ENCODE assay signal across 16 cellular contexts in genomic region chr16:88376835-88377726, GRCh38. TPM values are rescaled to one million over a fixed set of nuclear protein-coding genes. Genes with fewer than 3 reads are reported as not detected.
DNase-seq lines count a peak whose midpoint lies in the region; ATAC-seq and TF ChIP-seq lines count a peak whose summit lies in the region.
"Had no signal": no experiment of that assay in that cellular context is flagged by ENCODE, and none has a peak within 500 bp of the region (broad histone marks: within the 10 kb centered on the region; RNA-seq: fewer than 3 reads in every experiment).

No MANE protein-coding gene starts in this region.

- H4K20me1 ChIP-seq in mammary epithelial cell (ENCODE audit: insufficient read depth, low read length) = no peaks in the 10 kb centered on the region

- dilution Hi-C loops in mammary epithelial cell (cut with HindIII; ENCODE audit: low sequenced_read_pairs) = loop anchor here (5.0 kb wide), 2 partner anchors 40 to 45 kb away; no protein-coding TSS in a partner anchor

- 74% methylated on average over 12 of the region's 30 CpGs for WGBS in mammary epithelial cell (ENCODE audit: low coverage, missing lambda C conversion rate)

- no peaks in the 10 kb centered on the region for H3K9me3 ChIP-seq in breast epithelium
- no peaks in the 10 kb centered on the region for H3K9me3 ChIP-seq in mammary epithelial cell (replicated peaks; ENCODE audit: insufficient read depth, low read length)
- no peaks in the 10 kb centered on the region for H3K9me3 ChIP-seq in left lung
- H3K9me3 ChIP-seq in upper lobe of right lung = no peaks in the 10 kb centered on the region
- H3K9me3 ChIP-seq: SJSA1, stomach had no signal

- H3K79me2 ChIP-seq in mammary epithelial cell (ENCODE audit: insufficient read depth, low read length) = no peaks in the 10 kb centered on the region

- peak overlapping the region in 1 of 3 donors; percentile 46 for H3K4me3 ChIP-seq in breast epithelium
- no peak overlapping the region for H3K4me3 ChIP-seq in mammary epithelial cell (replicated peaks in 1 of 3; ENCODE audit: insufficient read depth in 1 of 3, low read depth in 2 of 3, low read length in 3 of 3)
- no peak overlapping the region for H3K4me3 ChIP-seq in left lung
- H3K4me3 ChIP-seq in upper lobe of right lung = no peak overlapping the region
- H3K4me3 ChIP-seq: lung, neural progenitor cell, SJSA1, stomach had no signal

- no TSS peak for BruUV-seq in mammary epithelial cell (replicated peaks; lab: Mats Ljungman, UMichigan)

- peak overlapping the region; percentile 92 to 94 for H3K27ac ChIP-seq in breast epithelium
- H3K27ac ChIP-seq in mammary epithelial cell (ENCODE audit: insufficient read depth, low read depth, low read length) = no peak overlapping the region
- H3K27ac ChIP-seq in cingulate gyrus (ENCODE audit: low read depth, low read length) = peak overlapping the region; percentile 74
- H3K27ac ChIP-seq in left lung = no peak overlapping the region
- no peak overlapping the region for H3K27ac ChIP-seq in upper lobe of right lung
- H3K27ac ChIP-seq: brain microvascular endothelial cell, neural progenitor cell, SJSA1, stomach had no signal

- intact Hi-C loops in breast epithelium (cut with DNase I; ENCODE audit: low total_unique reads) (no loop called here), mammary epithelial cell (cut with micrococcal nuclease) (no loop called here), left lung (cut with DNase I) (no loop called here), upper lobe of right lung (cut with DNase I) (no loop called here)

- no peak overlapping the region for H2AFZ ChIP-seq in mammary epithelial cell (ENCODE audit: low read depth, low read length)
- H2AFZ ChIP-seq: neural progenitor cell had no signal

- H3K4me2 ChIP-seq in mammary epithelial cell (ENCODE audit: insufficient read depth, low read depth, low read length) = no peak overlapping the region
- H3K4me2 ChIP-seq: neural progenitor cell had no signal

- DNase-seq in breast epithelium (ENCODE audit: low spot score in 2 of 2) (no peak), mammary epithelial cell (no peak), left lung (peak; percentile 24 to 64), upper lobe of right lung (peak; percentile 57)
- DNase-seq in stimulated activated naive CD8-positive, alpha-beta T cell treated with anti-CD3 and anti-CD28 coated beads, Interleukin-15, Interleukin-2, amounts not matched to agents 100 U/mL and 50 U/mL, for 24 hours = no peak
- DNase-seq: 8988T; activated CD8-positive, alpha-beta T cell treated with anti-CD3 and anti-CD28 coated beads, Interleukin-2, amount 10 ng/mL, durations not matched to agents 7 days and 5 days; brain microvascular endothelial cell; Calu3; stomach had no signal

- TF ChIP-seq CTCF in breast epithelium (IDR thresholded peaks at IDR 0.05) = peak in 1 of 3 donors; percentile 14
- TF ChIP-seq CTCF in mammary epithelial cell (conservative IDR thresholded peaks at IDR 0.05 in 1 of 2, IDR thresholded peaks at IDR 0.05 in 1 of 2; ENCODE audit: extremely low read depth in 1 of 2, insufficient read depth in 1 of 2, low read depth in 1 of 2, low read length in 2 of 2) = peak in 1 of 2 donors; percentile 2
- TF ChIP-seq CTCF in left lung (IDR thresholded peaks at IDR 0.05) = no peak
- no peak for TF ChIP-seq CTCF in upper lobe of right lung (IDR thresholded peaks at IDR 0.05)

- H3K27me3 ChIP-seq in breast epithelium = no peaks in the 10 kb centered on the region
- H3K27me3 ChIP-seq in mammary epithelial cell (ENCODE audit: insufficient read depth, low read length) = no peaks in the 10 kb centered on the region
- H3K27me3 ChIP-seq in left lung = peaks cover 0 to 47% of the 10 kb centered on the region in 2 donors
- peaks cover 5% of the 10 kb centered on the region for H3K27me3 ChIP-seq in upper lobe of right lung
- H3K27me3 ChIP-seq: brain microvascular endothelial cell, SJSA1 had no signal

- H3K4me1 ChIP-seq in breast epithelium (peaks cover 0 to 8% of the 10 kb centered on the region in 2 donors), mammary epithelial cell (ENCODE audit: insufficient read depth, low read length) (peaks cover 16% of the 10 kb centered on the region), left lung (no peaks in the 10 kb centered on the region), upper lobe of right lung (no peaks in the 10 kb centered on the region)
- H3K4me1 ChIP-seq: neural progenitor cell had no signal

- no peaks in the 10 kb centered on the region for H3K36me3 ChIP-seq in breast epithelium
- no peaks in the 10 kb centered on the region for H3K36me3 ChIP-seq in mammary epithelial cell (ENCODE audit: insufficient read depth, low read length)
- no peaks in the 10 kb centered on the region for H3K36me3 ChIP-seq in left lung
- H3K36me3 ChIP-seq in upper lobe of right lung = no peaks in the 10 kb centered on the region
- H3K36me3 ChIP-seq: brain microvascular endothelial cell, neural progenitor cell, SJSA1, stomach had no signal

- in situ Hi-C loops in mammary epithelial cell (cut with MboI; ENCODE audit: low sequenced_read_pairs in 2 of 2) = no loop called here

- CTCF ChIA-PET in mammary epithelial cell (lab: Charles Lee; ENCODE audit: low non-redundant PET) = no interaction called here

- no peak overlapping the region for H3K9ac ChIP-seq in mammary epithelial cell (ENCODE audit: insufficient read depth, low read length)
- H3K9ac ChIP-seq: neural progenitor cell had no signal

- ATAC-seq in left lung (no peak), upper lobe of right lung (no peak), HG02588 (IDR thresholded peaks at IDR 0.05; ENCODE audit: unreplicated experiment) (no peak), GM18502 (IDR thresholded peaks at IDR 0.05; ENCODE audit: poor library complexity, unreplicated experiment) (no peak)
- no peak for ATAC-seq in stimulated activated naive CD8-positive, alpha-beta T cell treated with anti-CD3 and anti-CD28 coated beads, Interleukin-15, Interleukin-2, amounts not matched to agents 100 U/mL and 50 U/mL, for 24 hours
- ATAC-seq: activated CD8-positive, alpha-beta T cell treated with anti-CD3 and anti-CD28 coated beads, Interleukin-2, amount 10 ng/mL, durations not matched to agents 7 days and 5 days had no signal

- TF ChIP-seq POLR2A in breast epithelium (IDR thresholded peaks at IDR 0.05) = no peak

RNA-seq across cellular contexts. Expression of gene ZNF469, which starts 5.7 kb away (rescaled TPM):
- 1 to 10 TPM in 1 of 3 donors, under 1 TPM in 2; 0.80 to 1.5 (median 0.98) TPM for total RNA-seq in breast epithelium
- 1 to 10 TPM in 1 of 2 donors, under 1 TPM in 1; 0.14 to 3.2 TPM for total RNA-seq in mammary epithelial cell
- polyA plus RNA-seq in mammary epithelial cell = 0.05 TPM
- polyA minus RNA-seq in mammary epithelial cell = 0.05 TPM
- 1 to 10 TPM; 2.1 to 5.5 TPM for total RNA-seq in left lung
- total RNA-seq in upper lobe of right lung = 2.1 TPM

Comparison
In these comparisons a context has a peak if more than half of its experiments do, and no peak if none do; other contexts are left out.
1. H3K27ac ChIP-seq: peak in breast epithelium (2 of 2) and cingulate gyrus (single experiment); none in mammary epithelial cell (single experiment), left lung (0 of 2) and upper lobe of right lung (single experiment).
2. DNase-seq: peak in left lung (2 of 2) and upper lobe of right lung (single experiment); none in breast epithelium (0 of 2), mammary epithelial cell (single experiment) and stimulated activated naive CD8-positive, alpha-beta T cell treated with anti-CD3 and anti-CD28 coated beads, Interleukin-15, Interleukin-2, amounts not matched to agents 100 U/mL and 50 U/mL, for 24 hours (single experiment).